In genomic region chr17:82267575-82268379, GRCh38 we compare ENCODE assay signal across 8 cellular contexts. TPM values are rescaled to one million over a fixed set of nuclear protein-coding genes. Genes with fewer than 3 reads are reported as not detected.
DNase-seq lines count a peak whose midpoint lies in the region; ATAC-seq and TF ChIP-seq lines count a peak whose summit lies in the region.

No MANE protein-coding gene starts in this region.

- TF ChIP-seq CTCF in WI38 (IDR thresholded peaks at IDR 0.05; ENCODE audit: low read depth, low read length), result no peak
- TF ChIP-seq CTCF in lower leg skin (IDR thresholded peaks at IDR 0.05), result no peak

- WGBS in lower leg skin, 2 donors, result 16 to 22% methylated on average over 18 to 20 of the region's 21 CpGs

- intact Hi-C loops in lower leg skin (cut with DNase I; ENCODE audit: low total_unique reads), result loop anchor here (5.0 kb wide), 1 partner anchor 1820 kb away; no protein-coding TSS in a partner anchor

- DNase-seq in DMS 273 (lab: John Stamatoyannopoulos, UW; ENCODE audit: unreplicated experiment), result peak; percentile 51
- no peak for DNase-seq in DMS 273 treated with DMSO at 0.1 percent for 48 hours (lab: John Stamatoyannopoulos, UW)
- peak; percentile 93 for DNase-seq in dermis blood vessel endothelial cell
- DNase-seq in lower leg skin (ENCODE audit: low spot score in 2 of 2), result peak; percentile 90 to 98
- peak; percentile 68 for DNase-seq in stimulated activated CD8-positive, alpha-beta memory T cell treated with anti-CD3 and anti-CD28 coated beads, Interleukin-4, amount 100 ng/mL, for 48 hours
- DNase-seq in NCI-H1436 (lab: John Stamatoyannopoulos, UW), result no peak

- no peak for TF ChIP-seq POLR2A in lower leg skin (IDR thresholded peaks at IDR 0.05)

- ATAC-seq in HG03159 (IDR thresholded peaks at IDR 0.05; ENCODE audit: unreplicated experiment), result no peak

- peak overlapping the region; percentile 29; the same call in 1 of the 2 replicates for H3K4me3 ChIP-seq in WI38 (ENCODE audit: low read depth, low read length)
- H3K4me3 ChIP-seq in lower leg skin (ENCODE audit: low read depth, poor library complexity, severe bottlenecking), result no peak overlapping the region

RNA-seq across cellular contexts. Expression of gene CSNK1D, which starts 5.7 kb away (rescaled TPM):
- total RNA-seq in dermis blood vessel endothelial cell, result 39.3 and 69.2 TPM in 2 replicates
- 10 to 100 TPM; 46.0 to 88.4 (median 56.4) TPM for total RNA-seq in lower leg skin

RNA-seq across cellular contexts. Expression of gene SLC16A3, which starts 38.9 kb away (rescaled TPM):
- total RNA-seq in dermis blood vessel endothelial cell (99.4 and 121 TPM in 2 replicates), lower leg skin (10 to 100 TPM; 10.0 to 18.5 (median 15.2) TPM)

RNA-seq across cellular contexts. Expression of gene CD7, which starts 49.6 kb away (rescaled TPM):
- total RNA-seq in dermis blood vessel endothelial cell (not detected in 2 replicates), lower leg skin (under 1 TPM in 2 of 4 donors, not detected in 2; 0.45 to 0.99 TPM)

RNA-seq across cellular contexts. Expression of gene CCDC57, which starts 55.1 kb away (rescaled TPM):
- total RNA-seq in dermis blood vessel endothelial cell (5.4 and 9.4 TPM in 2 replicates), lower leg skin (10 to 100 TPM; 16.0 to 33.5 (median 31.5) TPM)

Comparison
In these comparisons a context has a peak if more than half of its experiments do, and no peak if none do; other contexts are left out.
1. DNase-seq: peak in DMS 273 (single experiment), dermis blood vessel endothelial cell (single experiment), lower leg skin (2 of 2) and stimulated activated CD8-positive, alpha-beta memory T cell treated with anti-CD3 and anti-CD28 coated beads, Interleukin-4, amount 100 ng/mL, for 48 hours (single experiment); none in DMS 273 treated with DMSO at 0.1 percent for 48 hours (single experiment) and NCI-H1436 (single experiment).